ENCODE assay signal across 11 cellular contexts in genomic region chr7:135745702-135746312, GRCh38. TPM values are rescaled to one million over a fixed set of nuclear protein-coding genes. Genes with fewer than 3 reads are reported as not detected.
DNase-seq lines count a peak whose midpoint lies in the region; ATAC-seq, FAIRE-seq and TF ChIP-seq lines count a peak whose summit lies in the region.
"Had no signal": no experiment of that assay in that cellular context is flagged by ENCODE, and none has a peak within 500 bp of the region (broad histone marks: within the 10 kb centered on the region; RNA-seq: fewer than 3 reads in every experiment).

No MANE protein-coding gene starts in this region.

- peak; percentile 58 for DNase-seq in Caki2 (ENCODE audit: low read depth)
- peak; percentile 88 for DNase-seq in RWPE2 (ENCODE audit: low spot score)
- DNase-seq in fibroblast of mammary gland (ENCODE audit: low read depth) = peak; percentile 99
- peak in 4 of 5 donors; percentile 31 to 82 (median 59) for DNase-seq in ovary
- DNase-seq in COR-L47 (lab: John Stamatoyannopoulos, UW) = no peak
- DNase-seq in head of caudate nucleus = no peak
- no peak for DNase-seq in frontal cortex (ENCODE audit: low spot score in 2 of 2)
- DNase-seq: activated naive CD4-positive, alpha-beta T cell treated with anti-CD3 and anti-CD28 coated beads, Interleukin-2, amount 10 ng/mL, durations not matched to agents 7 days and 5 days; NCI-H2107 had no signal

- H3K36me3 ChIP-seq in RWPE2 (ENCODE audit: low read depth) (no peaks in the 10 kb centered on the region), ovary (no peaks in the 10 kb centered on the region)

- H3K9me3 ChIP-seq in RWPE2 (ENCODE audit: severe bottlenecking) (no peaks in the 10 kb centered on the region), ovary (no peaks in the 10 kb centered on the region)

- no peak for TF ChIP-seq POLR2A in ovary (IDR thresholded peaks at IDR 0.05)

- H3K27ac ChIP-seq in RWPE2 (ENCODE audit: poor library complexity, severe bottlenecking) (peak overlapping the region; percentile 100), ovary (no peak overlapping the region)

- in situ Hi-C loops in Caki2 (cut with HindIII; ENCODE audit: low pct_unique_long_range_greater_than_20kb, low sequenced_read_pairs) = no loop called here

- H3K4me3 ChIP-seq in RWPE2 (ENCODE audit: severe bottlenecking) (no peak overlapping the region), fibroblast of mammary gland (ENCODE audit: control insufficient read depth, low read depth, low read length) (peak overlapping the region; percentile 72), ovary (no peak overlapping the region)

- intact Hi-C loops in ovary (cut with DNase I) = no loop called here
- intact Hi-C loops in head of caudate nucleus (cut with DNase I) = no loop called here

- 51 to 70% (median 57%) methylated on average over 9 of the region's 9 CpGs for WGBS in ovary, 3 donors

- H3K4me1 ChIP-seq in RWPE2 (ENCODE audit: insufficient read depth, poor library complexity, severe bottlenecking) (peaks cover 30% of the 10 kb centered on the region), ovary (ENCODE audit: insufficient read depth) (peaks cover 19% of the 10 kb centered on the region)

- no peak for FAIRE-seq in frontal cortex (lab: Jason Lieb, UNC)
- FAIRE-seq: islet of Langerhans had no signal

- ATAC-seq in RWPE2 (ENCODE audit: low read depth) (peak; percentile 83), HG03175 (IDR thresholded peaks at IDR 0.05; ENCODE audit: unreplicated experiment) (no peak)

- H3K27me3 ChIP-seq in RWPE2 (ENCODE audit: insufficient read depth, poor library complexity, severe bottlenecking) = no peaks in the 10 kb centered on the region
- H3K27me3 ChIP-seq in ovary = no peaks in the 10 kb centered on the region

- TF ChIP-seq CTCF in RWPE2 (IDR thresholded peaks at IDR 0.05; ENCODE audit: poor library complexity, severe bottlenecking) = no peak
- no peak for TF ChIP-seq CTCF in fibroblast of mammary gland (conservative IDR thresholded peaks at IDR 0.05; ENCODE audit: control insufficient read depth, insufficient read depth, low read depth, low read length)
- no peak for TF ChIP-seq CTCF in ovary (IDR thresholded peaks at IDR 0.05)

- TF ChIP-seq EP300 in ovary (IDR thresholded peaks at IDR 0.05) = peak; percentile 13

RNA-seq across cellular contexts. Expression of gene FAM180A, which starts 2.8 kb away (rescaled TPM):
- total RNA-seq in Caki2 (2014; rRNA removed; shearing (Covaris generic); ENCODE audit: low replicate concordance) = 0.84 TPM in 1 of 2 replicates, not detected in the other
- total RNA-seq in ovary (1 to 10 TPM; 1.1 to 5.1 (median 2.9) TPM), frontal cortex (not detected)
- polyA plus RNA-seq in ovary = 1 to 10 TPM; 4.4 to 5.3 TPM

RNA-seq across cellular contexts. Expression of gene SLC13A4, which starts 17.8 kb away (rescaled TPM):
- not detected in 2 replicates for total RNA-seq in Caki2 (2014; rRNA removed; shearing (Covaris generic); ENCODE audit: low replicate concordance)
- under 1 TPM in 1 of 7 donors, not detected in 6; 0.57 TPM for total RNA-seq in ovary
- under 1 TPM; 0.07 to 0.18 TPM for polyA plus RNA-seq in ovary
- 12.6 TPM for total RNA-seq in frontal cortex

Comparison
In these comparisons a context has a peak if more than half of its experiments do, and no peak if none do; other contexts are left out.
1. DNase-seq: peak in Caki2 (single experiment), RWPE2 (single experiment), fibroblast of mammary gland (single experiment) and ovary (4 of 5); none in COR-L47 (single experiment), head of caudate nucleus (0 of 42) and frontal cortex (0 of 2).